In genomic region chr4:134544303-134544761, GRCh38 we compare ENCODE assay signal across 10 cellular contexts.
DNase-seq lines count a peak whose midpoint lies in the region; ATAC-seq, FAIRE-seq and TF ChIP-seq lines count a peak whose summit lies in the region.
"Had no signal": no experiment of that assay in that cellular context is flagged by ENCODE, and none has a peak within 500 bp of the region (broad histone marks: within the 10 kb centered on the region; RNA-seq: fewer than 3 reads in every experiment).

No MANE protein-coding gene starts in this region.

- peaks cover 13% of the 10 kb centered on the region for H3K36me3 Mint-ChIP-seq in glutamatergic neuron (ENCODE audit: unreplicated experiment)

- peak overlapping the region; percentile 56 for H2AFZ ChIP-seq in DND-41 (ENCODE audit: low read depth, low read length)

- no peaks in the 10 kb centered on the region for H3K4me1 Mint-ChIP-seq in glutamatergic neuron (ENCODE audit: low read depth, unreplicated experiment)

- H3K9me3 Mint-ChIP-seq in glutamatergic neuron (ENCODE audit: unreplicated experiment), result no peaks in the 10 kb centered on the region

- TF ChIP-seq CTCF in DND-41 (IDR thresholded peaks at IDR 0.05; ENCODE audit: borderline replicate concordance, extremely low read depth, low read length, poor library complexity, severe bottlenecking), result no peak
- TF ChIP-seq CTCF in LNCaP clone FGC (IDR thresholded peaks at IDR 0.05; ENCODE audit: control insufficient read depth, extremely low read depth, insufficient read depth), result no peak
- no peak for TF ChIP-seq CTCF in glutamatergic neuron (IDR thresholded peaks at IDR 0.05; ENCODE audit: partially characterized antibody, unreplicated experiment)

- no peaks in the 10 kb centered on the region for H3K79me2 ChIP-seq in DND-41 (ENCODE audit: insufficient read depth, low read length)

- H3K4me1 ChIP-seq in DND-41 (ENCODE audit: insufficient read depth, low read length), result no peaks in the 10 kb centered on the region
- no peaks in the 10 kb centered on the region for H3K4me1 ChIP-seq in effector memory CD4-positive, alpha-beta T cell (ENCODE audit: control insufficient read depth, insufficient read depth, low read length, poor library complexity, severe bottlenecking)
- H3K4me1 ChIP-seq: SJSA1 had no signal

- H3K4me3 Mint-ChIP-seq in glutamatergic neuron (ENCODE audit: unreplicated experiment), result no peak overlapping the region
- H3K4me3 Mint-ChIP-seq: dendritic cell treated with granulocyte-macrophage colony-stimulating factor and Interleukin-4, amounts not matched to agents 40 ng/mL and 50 ng/mL, for 4 days had no signal

- H3K4me3 ChIP-seq in DND-41 (ENCODE audit: low read depth in 1 of 2, low read length in 2 of 2) (no peak overlapping the region), LNCaP clone FGC (ENCODE audit: low read depth, low read length) (no peak overlapping the region)
- no peak overlapping the region for H3K4me3 ChIP-seq in effector memory CD4-positive, alpha-beta T cell (ENCODE audit: insufficient read depth, low read depth, low read length, poor library complexity, severe bottlenecking)
- H3K4me3 ChIP-seq: SJSA1 had no signal

- peak; percentile 92 for FAIRE-seq in islet of Langerhans (lab: Jason Lieb, UNC)

- H3K27ac Mint-ChIP-seq in glutamatergic neuron (ENCODE audit: unreplicated experiment), result no peak overlapping the region
- H3K27ac Mint-ChIP-seq: dendritic cell treated with granulocyte-macrophage colony-stimulating factor and Interleukin-4, amounts not matched to agents 40 ng/mL and 50 ng/mL, for 4 days had no signal

- no peak overlapping the region for H3K9ac ChIP-seq in DND-41 (ENCODE audit: low read depth, low read length)

- DNase-seq in DND-41, result no peak
- DNase-seq in LNCaP clone FGC (ENCODE audit: low read depth), result peak; percentile 21
- peak; percentile 43 to 52 for DNase-seq in SHP77 (lab: John Stamatoyannopoulos, UW)
- DNase-seq in effector memory CD4-positive, alpha-beta T cell, result no peak
- no peak for DNase-seq in glutamatergic neuron
- DNase-seq in COLO829 (ENCODE audit: low spot score), result no peak

- H4K20me1 ChIP-seq in DND-41 (ENCODE audit: insufficient read depth, low read length), result no peaks in the 10 kb centered on the region

- H3K36me3 ChIP-seq in DND-41 (ENCODE audit: insufficient read depth, low read length), result no peaks in the 10 kb centered on the region
- H3K36me3 ChIP-seq in effector memory CD4-positive, alpha-beta T cell (ENCODE audit: control insufficient read depth, insufficient read depth, low read length), result no peaks in the 10 kb centered on the region
- H3K36me3 ChIP-seq: SJSA1 had no signal

- no peaks in the 10 kb centered on the region for H3K27me3 ChIP-seq in DND-41 (ENCODE audit: insufficient read depth, low read length, poor library complexity)
- no peaks in the 10 kb centered on the region for H3K27me3 ChIP-seq in effector memory CD4-positive, alpha-beta T cell (replicated peaks; ENCODE audit: control insufficient read depth, insufficient read depth, low read length, poor library complexity, severe bottlenecking)
- H3K27me3 ChIP-seq: SJSA1 had no signal

- ATAC-seq in DND-41 (ENCODE audit: insufficient read depth, low read depth) (no peak), GM18858 (IDR thresholded peaks at IDR 0.05; ENCODE audit: unreplicated experiment) (no peak)

- H3K4me2 ChIP-seq in DND-41 (ENCODE audit: insufficient read depth, low read length), result no peak overlapping the region

- H3K27ac ChIP-seq in DND-41 (ENCODE audit: low read length), result no peak overlapping the region
- H3K27ac ChIP-seq in effector memory CD4-positive, alpha-beta T cell (ENCODE audit: insufficient read depth, low read length, poor library complexity, severe bottlenecking), result no peak overlapping the region
- H3K27ac ChIP-seq: SJSA1 had no signal

- H3K9me3 ChIP-seq in DND-41 (ENCODE audit: insufficient read depth, low read length, severe bottlenecking), result peaks cover 18% of the 10 kb centered on the region
- H3K9me3 ChIP-seq in effector memory CD4-positive, alpha-beta T cell (ENCODE audit: control insufficient read depth, low read length), result no peaks in the 10 kb centered on the region

- peaks cover 1% of the 10 kb centered on the region for H3K27me3 Mint-ChIP-seq in glutamatergic neuron (ENCODE audit: unreplicated experiment)
- H3K27me3 Mint-ChIP-seq: dendritic cell treated with granulocyte-macrophage colony-stimulating factor and Interleukin-4, amounts not matched to agents 40 ng/mL and 50 ng/mL, for 4 days had no signal

Comparison
In these comparisons a context has a peak if more than half of its experiments do, and no peak if none do; other contexts are left out.
1. DNase-seq: peak in LNCaP clone FGC (single experiment) and SHP77 (2 of 2); none in DND-41 (single experiment), effector memory CD4-positive, alpha-beta T cell (0 of 3), glutamatergic neuron (single experiment) and COLO829 (single experiment).